8 cellular contexts compared by ENCODE assay signal in genomic region chr19:1269065-1269477, GRCh38. TPM values are rescaled to one million over a fixed set of nuclear protein-coding genes. Genes with fewer than 3 reads are reported as not detected.
DNase-seq lines count a peak whose midpoint lies in the region; ATAC-seq and TF ChIP-seq lines count a peak whose summit lies in the region.

CIRBP (plus strand) TSS chr19:1269332; CDS start chr19:1270934, 1,602 bp downstream.

- H3K27me3 ChIP-seq in liver (ENCODE audit: control insufficient read depth in 4 of 4, insufficient read depth in 4 of 4, low read length in 3 of 4): no peaks in the 10 kb centered on the region

- DNase-seq in NCI-H82 (lab: John Stamatoyannopoulos, UW) (peak; percentile 99), dermis blood vessel endothelial cell (peak; percentile 99)
- DNase-seq in activated CD4-positive, alpha-beta T cell treated with anti-CD3 and anti-CD28 coated beads, Interleukin-2, amount 50 U/mL, for 4 hours: peak; percentile 99
- DNase-seq in stimulated activated CD4-positive, alpha-beta T cell treated with anti-CD3 and anti-CD28 coated beads, Interleukin-4, amount 100 ng/mL, for 1 hour: peak; percentile 99

- H3K27ac ChIP-seq in C4-2B (peak within 1 kb of the TSS; percentile 94), liver (ENCODE audit: low read depth in 1 of 2, low read length in 2 of 2) (peak within 1 kb of the TSS; percentile 90 to 91)

- no peak for TF ChIP-seq CTCF in C4-2B (conservative IDR thresholded peaks at IDR 0.05)
- TF ChIP-seq CTCF in liver (IDR thresholded peaks at IDR 0.05; ENCODE audit: low read depth, low read length, missing input control): no peak

- peak within 1 kb of the TSS; percentile 78 to 86 for H3K9ac ChIP-seq in liver (ENCODE audit: low read depth in 1 of 2, low read length in 2 of 2)

- peaks cover 36 to 79% (median 68%) of the 10 kb centered on the region in 4 donors for H3K4me1 ChIP-seq in liver (ENCODE audit: control insufficient read depth in 4 of 4, insufficient read depth in 4 of 4, low read length in 3 of 4)

- ATAC-seq in GM19395 (IDR thresholded peaks at IDR 0.05; ENCODE audit: unreplicated experiment): peak; percentile 55
- ATAC-seq in HG03571 (IDR thresholded peaks at IDR 0.05; ENCODE audit: unreplicated experiment): peak; percentile 43

- under 1% methylated on average over 50 of the region's 50 CpGs for WGBS in liver

- no peaks in the 10 kb centered on the region for H3K9me3 ChIP-seq in liver (ENCODE audit: control insufficient read depth in 4 of 4, low read length in 3 of 4)

- TF ChIP-seq RAD21 in liver (IDR thresholded peaks at IDR 0.05): no peak

- H3K4me3 ChIP-seq in liver (ENCODE audit: low read depth in 1 of 3, low read length in 3 of 3): peak within 1 kb of the TSS; percentile 77 to 90 (median 86)

- H3K36me3 ChIP-seq in liver (ENCODE audit: control insufficient read depth in 4 of 4, insufficient read depth in 3 of 4, low read depth in 1 of 4, low read length in 3 of 4): peaks cover 16 to 23% (median 17%) of the 10 kb centered on the region in 4 donors

TF ChIP-seq in liver, 16 proteins besides CTCF, POLR2A, EP300 and RAD21:
- TF ChIP-seq GABPA (IDR thresholded peaks at IDR 0.05 in 1 of 2, conservative IDR thresholded peaks at IDR 0.05 in 1 of 2) (peak in 1 of 2 donors; percentile 30), HNF4A (conservative IDR thresholded peaks at IDR 0.05) (peak; percentile 34 to 40), TAF1 (conservative IDR thresholded peaks at IDR 0.05) (peak; percentile 95), HNF4G (IDR thresholded peaks at IDR 0.05) (no peak), RXRA (IDR thresholded peaks at IDR 0.05) (no peak), ZBTB33 (IDR thresholded peaks at IDR 0.05) (no peak), REST (IDR thresholded peaks at IDR 0.05) (peak; percentile 94), MAX (IDR thresholded peaks at IDR 0.05) (no peak), EGR1 (IDR thresholded peaks at IDR 0.05; ENCODE audit: low read depth in 2 of 2) (peak; percentile 25 to 39), FOXA2 (IDR thresholded peaks at IDR 0.05) (no peak), SP1 (IDR thresholded peaks at IDR 0.05) (peak; percentile 92), FOXA1 (IDR thresholded peaks at IDR 0.05) (no peak), ATF3 (IDR thresholded peaks at IDR 0.05) (no peak), YY1 (IDR thresholded peaks at IDR 0.05) (no peak), JUND (IDR thresholded peaks at IDR 0.05) (no peak), NR2F2 (IDR thresholded peaks at IDR 0.05) (no peak)

RNA-seq across cellular contexts. Expression of gene CIRBP, which starts in this region (rescaled TPM):
- total RNA-seq in dermis blood vessel endothelial cell (83.1 and 192 TPM in 2 replicates), liver (100 to 1,000 TPM in 1 of 2 donors, 10 to 100 TPM in 1; 80.5 to 135 TPM)
- 100 to 1,000 TPM in 1 of 2 donors, 10 to 100 TPM in 1; 41.1 to 113 TPM for polyA plus RNA-seq in liver

Comparison
In these comparisons a context has a peak if more than half of its experiments do, and no peak if none do; other contexts are left out.
1. Peak in every context shown above with its lines: DNase-seq, ATAC-seq, H3K4me3 ChIP-seq and H3K27ac ChIP-seq.